ENCODE assay signal across 15 cellular contexts in the genomic region with DNA sequence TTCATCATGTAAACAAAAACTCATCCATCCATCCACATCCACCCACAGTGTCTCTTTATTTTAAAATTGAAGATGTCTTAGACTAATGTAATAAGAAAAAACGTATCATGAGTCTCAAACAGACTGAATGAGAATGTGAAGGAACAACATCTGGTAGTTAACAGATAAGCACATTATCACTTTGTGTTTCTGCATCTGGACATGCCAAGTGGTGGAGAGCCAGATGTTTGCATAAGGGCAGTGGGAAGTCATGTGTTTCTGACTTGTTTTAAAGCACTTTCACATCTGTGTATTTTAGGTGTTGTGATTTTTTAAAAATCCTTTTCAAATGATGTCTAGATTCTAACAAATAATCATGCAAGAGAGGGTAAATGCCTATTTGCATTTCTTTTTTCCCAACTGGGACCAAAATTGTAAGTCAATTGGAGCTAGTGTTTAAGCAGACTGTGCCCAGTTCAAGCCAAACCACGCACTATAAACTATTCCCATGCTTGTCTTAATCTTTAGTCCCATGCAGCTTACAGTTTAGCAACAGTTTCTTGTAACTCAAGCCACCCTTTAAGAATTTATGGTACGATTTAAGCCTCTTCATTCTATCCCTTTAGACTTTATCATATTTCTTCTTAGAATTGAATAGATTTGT.
DNase-seq lines count a peak whose midpoint lies in the region; ATAC-seq and TF ChIP-seq lines count a peak whose summit lies in the region.
"Had no signal": no experiment of that assay in that cellular context is flagged by ENCODE, and none has a peak within 500 bp of the region (broad histone marks: within the 10 kb centered on the region; RNA-seq: fewer than 3 reads in every experiment).

No MANE protein-coding gene starts in this region.

- peaks cover 22% of the 10 kb centered on the region for H3K4me1 Mint-ChIP-seq in nephron

- no peaks in the 10 kb centered on the region for H3K27me3 Mint-ChIP-seq in nephron (ENCODE audit: low read depth)
- H3K27me3 Mint-ChIP-seq: CD4-positive, alpha-beta T cell had no signal

- no peak for TF ChIP-seq CTCF in AG10803 (conservative IDR thresholded peaks at IDR 0.05; ENCODE audit: low read length)
- TF ChIP-seq CTCF in nephron (IDR thresholded peaks at IDR 0.05; ENCODE audit: unreplicated experiment in 3 of 3), result no peak
- TF ChIP-seq CTCF in coronary artery (IDR thresholded peaks at IDR 0.05), result no peak

- H3K4me3 ChIP-seq in AG10803 (ENCODE audit: low read length) (no peak overlapping the region), coronary artery (no peak overlapping the region)

- H3K4me3 Mint-ChIP-seq in nephron, result peak overlapping the region in 1 of 3 experiments; percentile 19
- H3K4me3 Mint-ChIP-seq: CD4-positive, alpha-beta T cell had no signal

- peak overlapping the region; percentile 34 to 75 (median 74) for H3K27ac Mint-ChIP-seq in nephron
- H3K27ac Mint-ChIP-seq: CD4-positive, alpha-beta T cell had no signal

- H3K36me3 Mint-ChIP-seq in nephron (ENCODE audit: low read depth), result no peaks in the 10 kb centered on the region

- no peak overlapping the region for H3K27ac ChIP-seq in coronary artery

- H3K9me3 Mint-ChIP-seq in nephron, result no peaks in the 10 kb centered on the region

- ATAC-seq in HG02678 (IDR thresholded peaks at IDR 0.05; ENCODE audit: unreplicated experiment), result no peak

- DNase-seq in AG10803 (ENCODE audit: low read depth), result peak; percentile 48
- DNase-seq in HUDEP-2 (lab: John Stamatoyannopoulos, UW; ENCODE audit: unreplicated experiment in 76 of 76), result peak in 59 of 76 experiments; percentile 1 to 83 (median 40)
- peak; percentile 36 for DNase-seq in fibroblast of gingiva (ENCODE audit: low read depth)
- no peak for DNase-seq in NCI-H1105 treated with DMSO at 0.1 percent for 48 hours (lab: John Stamatoyannopoulos, UW)
- no peak for DNase-seq in coronary artery (ENCODE audit: low spot score)
- DNase-seq: Calu3; CD4-positive, alpha-beta T cell; DND-41; Karpas-422; NCI-H1436; NCI-H2029 treated with DMSO at 0.1 percent for 48 hours; NCI-H510A; RPMI8226 had no signal

Comparison
In these comparisons a context has a peak if more than half of its experiments do, and no peak if none do; other contexts are left out.
1. DNase-seq: peak in AG10803 (single experiment), HUDEP-2 (59 of 76) and fibroblast of gingiva (single experiment); none in NCI-H1105 treated with DMSO at 0.1 percent for 48 hours (single experiment) and coronary artery (single experiment).